Comparison of ENCODE assay signal across 8 cellular contexts in the genomic region with DNA sequence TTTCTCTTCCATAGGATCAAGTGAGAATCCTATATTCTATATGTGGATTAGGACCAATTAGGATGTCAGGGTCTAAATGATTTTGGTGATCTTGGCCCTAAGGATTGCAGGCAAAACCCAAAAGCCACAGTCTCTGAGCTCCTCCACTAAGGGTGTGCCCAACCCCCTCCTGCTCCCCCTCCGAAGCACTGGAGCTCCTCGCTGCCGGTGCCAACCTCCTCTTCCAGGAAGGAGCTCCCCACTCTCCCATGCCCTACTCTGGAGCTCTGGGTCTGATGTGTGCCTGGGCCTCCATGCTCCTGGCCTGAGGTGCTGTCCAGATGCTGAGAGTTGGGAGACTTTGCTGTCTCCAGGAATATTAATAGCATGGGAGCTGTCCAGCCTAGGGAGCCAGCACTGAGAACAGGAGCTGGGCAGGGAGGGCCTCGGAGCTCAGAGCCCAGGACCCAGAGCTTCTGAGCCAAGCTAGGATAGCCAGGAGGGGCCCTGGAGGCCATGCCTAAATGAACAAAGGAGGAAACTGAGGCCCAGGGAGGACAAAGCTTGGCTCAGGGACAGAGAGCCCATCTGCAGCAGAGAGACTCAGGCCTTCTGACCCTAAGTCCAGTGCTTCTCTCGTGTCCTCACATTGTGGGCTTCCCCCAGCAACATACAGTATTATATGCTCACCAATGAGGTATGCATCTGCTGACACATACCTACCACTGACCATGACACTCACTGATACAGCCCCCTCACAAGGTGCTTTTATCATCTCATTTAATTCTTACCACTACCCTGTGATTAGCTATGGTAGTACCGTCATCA. TPM values are rescaled to one million over a fixed set of nuclear protein-coding genes. Genes with fewer than 3 reads are reported as not detected.
DNase-seq lines count a peak whose midpoint lies in the region.

No MANE protein-coding gene starts in this region.

- H3K4me3 ChIP-seq in H7 (ENCODE audit: insufficient read depth, low read depth, low read length) = no peak overlapping the region
- no peak overlapping the region for H3K4me3 ChIP-seq in SJSA1
- H3K4me3 ChIP-seq in CD4-positive, alpha-beta memory T cell (ENCODE audit: low read length in 2 of 2) = no peak overlapping the region

- H3K9me3 Mint-ChIP-seq in CD4-positive, alpha-beta memory T cell = peaks cover 0 to 2% (median 0%) of the 10 kb centered on the region in 8 donors

- H3K27me3 ChIP-seq in H7 (ENCODE audit: control insufficient read depth, insufficient read depth, low read length) = no peaks in the 10 kb centered on the region
- H3K27me3 ChIP-seq in SJSA1 (replicated peaks) = no peaks in the 10 kb centered on the region
- no peaks in the 10 kb centered on the region for H3K27me3 ChIP-seq in CD4-positive, alpha-beta memory T cell (ENCODE audit: insufficient read depth, low read length)

- no peak overlapping the region for H3K4me3 Mint-ChIP-seq in CD4-positive, alpha-beta memory T cell

- DNase-seq in H7 (peak; percentile 67), SJSA1 (ENCODE audit: low read depth in 1 of 2, low spot score in 2 of 2) (peak; percentile 46 to 70), fibroblast of peridontal ligament (ENCODE audit: extremely low read depth) (peak; percentile 81), renal cortical epithelial cell (ENCODE audit: low read depth) (peak; percentile 76), NCI-H446 treated with DMSO at 0.1 percent for 48 hours (lab: John Stamatoyannopoulos, UW) (no peak), NCI-H1105 (lab: John Stamatoyannopoulos, UW) (no peak), C1 segment of cervical spinal cord (lab: John Stamatoyannopoulos, UW) (no peak)
- DNase-seq in CD4-positive, alpha-beta memory T cell = no peak

- no peaks in the 10 kb centered on the region for H3K36me3 ChIP-seq in H7 (replicated peaks; ENCODE audit: control insufficient read depth, insufficient read depth, low read length)
- no peaks in the 10 kb centered on the region for H3K36me3 ChIP-seq in SJSA1
- H3K36me3 ChIP-seq in CD4-positive, alpha-beta memory T cell (ENCODE audit: insufficient read depth, low read length) = no peaks in the 10 kb centered on the region

- no peaks in the 10 kb centered on the region for H3K27me3 Mint-ChIP-seq in CD4-positive, alpha-beta memory T cell

- H3K27ac Mint-ChIP-seq in CD4-positive, alpha-beta memory T cell = peak overlapping the region in 1 of 7 donors; percentile 0

- CTCF ChIA-PET in CD4-positive, alpha-beta memory T cell (lab: Charles Lee; ENCODE audit: partially characterized antibody) = interaction anchor here (0.7 kb wide), 1 partner anchor 20 kb away, joined by 4 read pairs; no protein-coding TSS in a partner anchor

- peaks cover 0 to 3% of the 10 kb centered on the region in 2 donors for H3K36me3 Mint-ChIP-seq in CD4-positive, alpha-beta memory T cell

- no peaks in the 10 kb centered on the region for H3K9me3 ChIP-seq in SJSA1 (replicated peaks)
- no peaks in the 10 kb centered on the region for H3K9me3 ChIP-seq in CD4-positive, alpha-beta memory T cell (ENCODE audit: control insufficient read depth in 1 of 2, low read length in 2 of 2)

- intact Hi-C loops in CD4-positive, alpha-beta memory T cell (cut with micrococcal nuclease) = no loop called here

- H3K4me1 Mint-ChIP-seq in CD4-positive, alpha-beta memory T cell = peaks cover 1 to 12% (median 4%) of the 10 kb centered on the region in 4 donors

- peaks cover 5% of the 10 kb centered on the region; the same call in 1 of the 2 replicates for H3K4me1 ChIP-seq in SJSA1 (replicated peaks)
- H3K4me1 ChIP-seq in CD4-positive, alpha-beta memory T cell (ENCODE audit: insufficient read depth, low read length) = no peaks in the 10 kb centered on the region

- H3K27ac ChIP-seq in SJSA1 = no peak overlapping the region
- H3K27ac ChIP-seq in CD4-positive, alpha-beta memory T cell (ENCODE audit: low read depth, low read length) = no peak overlapping the region

- POLR2A ChIA-PET in CD4-positive, alpha-beta memory T cell (lab: Charles Lee; ENCODE audit: partially characterized antibody) = interaction anchor here (1.3 kb wide), 1 partner anchor 37 kb away, joined by 4 read pairs; no protein-coding TSS in a partner anchor

RNA-seq across cellular contexts. Expression of a gene that starts 36.9 kb away (rescaled TPM):
- 36.9 and 40.1 TPM in 2 replicates for total RNA-seq in H7 (2014; rRNA removed; shearing (Covaris generic))
- 54.5 and 93.3 TPM in 2 replicates for total RNA-seq in SJSA1 (2014; rRNA removed; shearing (Covaris generic))
- total RNA-seq in renal cortical epithelial cell = 45.1 and 107 TPM in 2 replicates
- 100 to 1,000 TPM; 172 to 186 TPM for total RNA-seq in CD4-positive, alpha-beta memory T cell
- polyA plus RNA-seq in CD4-positive, alpha-beta memory T cell = 10 to 100 TPM; 17.2 to 33.7 TPM

Comparison
In these comparisons a context has a peak if more than half of its experiments do, and no peak if none do; other contexts are left out.
1. DNase-seq: peak in H7 (single experiment), SJSA1 (2 of 2), fibroblast of peridontal ligament (single experiment) and renal cortical epithelial cell (single experiment); none in NCI-H446 treated with DMSO at 0.1 percent for 48 hours (single experiment), CD4-positive, alpha-beta memory T cell (0 of 5), NCI-H1105 (single experiment) and C1 segment of cervical spinal cord (0 of 14).